27 cellular contexts compared by ENCODE assay signal in the genomic region with DNA sequence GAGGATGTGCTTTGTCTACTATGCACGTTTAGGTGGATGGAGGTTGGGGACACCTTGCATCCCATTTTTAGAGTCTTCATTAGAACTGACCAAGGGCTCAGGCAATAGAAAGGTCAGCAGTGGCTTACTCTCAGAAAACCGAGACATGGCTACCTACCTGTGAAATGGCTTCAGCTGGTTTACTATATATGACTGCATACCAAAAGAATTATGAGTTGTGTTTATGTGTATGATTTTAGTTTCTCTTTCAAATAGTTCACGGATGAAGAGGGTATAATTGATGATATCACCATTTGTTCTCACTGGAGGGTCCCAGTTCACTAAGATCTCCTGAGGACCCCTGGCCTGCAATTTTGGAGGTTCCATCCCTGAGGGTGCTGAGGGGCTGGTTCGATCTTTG.
"Had no signal": no experiment of that assay in that cellular context is flagged by ENCODE, and none has a peak within 500 bp of the region (broad histone marks: within the 10 kb centered on the region; RNA-seq: fewer than 3 reads in every experiment).

No MANE protein-coding gene starts in this region.

- H3K4me3 ChIP-seq: adrenal gland, body of pancreas, colonic mucosa had no signal

- DNase-seq: activated B cell treated with CpG ODN at 0.5 μM for 24 hours; activated CD4-positive, alpha-beta T cell treated with anti-CD3 and anti-CD28 coated beads for 48 hours; activated CD4-positive, alpha-beta T cell treated with anti-CD3 and anti-CD28 coated beads, Interleukin-2, amount 50 U/mL, for 1 hour; activated CD4-positive, alpha-beta T cell treated with anti-CD3 and anti-CD28 coated beads, Interleukin-2, amount 50 U/mL, for 48 hours; activated CD8-positive, alpha-beta memory T cell treated with anti-CD3 and anti-CD28 coated beads for 24 hours; activated CD8-positive, alpha-beta T cell treated with anti-CD3 and anti-CD28 coated beads for 36 hours; activated effector memory CD4-positive, alpha-beta T cell treated with anti-CD3 and anti-CD28 coated beads, Interleukin-2, amount 50 U/mL, for 16 hours; activated naive CD4-positive, alpha-beta T cell treated with anti-CD3 and anti-CD28 coated beads for 36 hours; activated naive CD8-positive, alpha-beta T cell treated with anti-CD3 and anti-CD28 coated beads for 36 hours; activated naive CD8-positive, alpha-beta T cell treated with anti-CD3 and anti-CD28 coated beads, Interleukin-2, amount 50 U/mL, for 24 hours; activated T-cell treated with anti-CD3 and anti-CD28 coated beads, Interleukin-2, amount 50 U/mL, for 48 hours; adrenal gland; amygdala; aorta; body of pancreas; caudate nucleus; cerebellar nuclear complex; colonic mucosa; effector CD8-positive, alpha-beta T cell; endodermal cell; foreskin fibroblast; head of caudate nucleus; hippocampal formation; T1000; WERI-Rb-1 had no signal

- H3K4me1 ChIP-seq: adrenal gland, body of pancreas, colonic mucosa had no signal

- ATAC-seq: activated CD4-positive, CD25-positive, alpha-beta regulatory T cell treated with anti-CD3 and anti-CD28 coated beads, Interleukin-2, amount 50 U/mL, for 24 hours; activated CD8-positive, alpha-beta T cell treated with anti-CD3 and anti-CD28 coated beads for 36 hours; activated naive CD8-positive, alpha-beta T cell treated with anti-CD3 and anti-CD28 coated beads, Interleukin-2, amount 50 U/mL, for 24 hours; body of pancreas; esophagus mucosa had no signal

- H3K27ac ChIP-seq: adrenal gland, body of pancreas, colonic mucosa, WERI-Rb-1 had no signal

- H3K36me3 ChIP-seq: adrenal gland, colonic mucosa, WERI-Rb-1 had no signal

- H3K27me3 ChIP-seq: adrenal gland, body of pancreas, colonic mucosa had no signal

- H3K9me3 ChIP-seq: adrenal gland, body of pancreas, colonic mucosa had no signal
